9 cellular contexts compared by ENCODE assay signal in the genomic region with DNA sequence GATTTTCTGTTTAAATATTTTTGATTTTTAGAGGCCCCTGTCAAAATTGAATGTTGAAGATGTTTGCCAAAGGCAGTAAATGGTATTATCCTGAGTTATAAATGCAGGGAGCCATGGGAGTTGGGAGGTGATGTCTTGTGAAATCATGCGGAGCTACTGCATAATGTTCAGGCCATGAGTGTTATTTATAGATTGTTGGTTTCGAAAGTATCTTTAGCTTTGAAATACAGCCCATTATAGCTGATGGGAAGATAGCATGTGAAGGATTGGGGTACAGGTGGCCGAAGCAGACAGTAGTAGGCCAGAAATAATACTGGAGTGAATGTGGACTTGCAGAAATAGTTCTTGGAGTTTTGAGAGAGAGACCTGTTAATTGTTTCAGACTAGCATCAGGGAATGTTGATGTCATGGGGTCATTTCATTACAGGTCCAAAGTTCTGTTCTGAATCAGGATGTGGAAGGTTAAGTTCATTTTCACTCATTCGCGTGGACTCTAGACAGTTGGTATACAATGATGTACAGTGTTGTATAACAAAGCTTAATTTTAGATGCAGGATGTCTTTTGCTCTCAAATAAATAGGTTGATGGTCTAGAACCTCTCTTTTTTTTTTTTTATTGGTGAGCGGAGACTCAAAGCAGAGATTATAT. TPM values are rescaled to one million over a fixed set of nuclear protein-coding genes. Genes with fewer than 3 reads are reported as not detected.
DNase-seq lines count a peak whose midpoint lies in the region; ATAC-seq and TF ChIP-seq lines count a peak whose summit lies in the region.
"Had no signal": no experiment of that assay in that cellular context is flagged by ENCODE, and none has a peak within 500 bp of the region (broad histone marks: within the 10 kb centered on the region; RNA-seq: fewer than 3 reads in every experiment).

No MANE protein-coding gene starts in this region.

- H3K4me1 ChIP-seq in mammary epithelial cell (ENCODE audit: insufficient read depth, low read length) (peaks cover 30% of the 10 kb centered on the region), mucosa of stomach (ENCODE audit: control insufficient read depth, insufficient read depth, low read length) (peaks cover 36% of the 10 kb centered on the region), vagina (peaks cover 52% of the 10 kb centered on the region), neuronal stem cell (ENCODE audit: control insufficient read depth in 2 of 2, insufficient read depth in 1 of 2, low read depth in 1 of 2, low read length in 2 of 2) (peaks cover 8 to 18% of the 10 kb centered on the region in 2 donors)

- 73% methylated on average over 6 of the region's 6 CpGs for WGBS in mammary epithelial cell (ENCODE audit: low coverage, missing lambda C conversion rate)
- no CpG with 5 or more reads among the region's 6 CpGs for WGBS in neuronal stem cell (ENCODE audit: extremely low coverage in 2 of 2, insufficient read length in 2 of 2, insufficient replicate concordance in 1 of 2), 2 donors

- no peak overlapping the region for H4K8ac ChIP-seq in neuronal stem cell (ENCODE audit: low read depth, low read length)

- no peaks in the 10 kb centered on the region for H3K9me3 Mint-ChIP-seq in stimulated activated naive CD8-positive, alpha-beta T cell treated with anti-CD3 and anti-CD28 coated beads, Interleukin-15, Interleukin-2, amounts not matched to agents 100 ng/mL and 50 ng/mL, for 24 hours

- peak overlapping the region; percentile 94 for H3K27ac Mint-ChIP-seq in stimulated activated naive CD8-positive, alpha-beta T cell treated with anti-CD3 and anti-CD28 coated beads, Interleukin-15, Interleukin-2, amounts not matched to agents 100 ng/mL and 50 ng/mL, for 24 hours

- H3K36me3 Mint-ChIP-seq in stimulated activated naive CD8-positive, alpha-beta T cell treated with anti-CD3 and anti-CD28 coated beads, Interleukin-15, Interleukin-2, amounts not matched to agents 100 ng/mL and 50 ng/mL, for 24 hours (ENCODE audit: low read depth) = peaks cover 61% of the 10 kb centered on the region

- ATAC-seq in stimulated activated naive CD8-positive, alpha-beta T cell treated with anti-CD3 and anti-CD28 coated beads, Interleukin-15, Interleukin-2, amounts not matched to agents 100 U/mL and 50 U/mL, for 24 hours = no peak
- ATAC-seq in GM18909 (IDR thresholded peaks at IDR 0.05; ENCODE audit: poor library complexity, unreplicated experiment) = no peak

- dilution Hi-C loops in mammary epithelial cell (cut with HindIII; ENCODE audit: low sequenced_read_pairs) = no loop called here

- no peak overlapping the region for H2AFZ ChIP-seq in mammary epithelial cell (ENCODE audit: low read depth, low read length)
- H2AFZ ChIP-seq in neuronal stem cell (ENCODE audit: low read length) = no peak overlapping the region

- H3K4me2 ChIP-seq in mammary epithelial cell (ENCODE audit: insufficient read depth, low read depth, low read length) (peak overlapping the region; percentile 69), neuronal stem cell (ENCODE audit: insufficient read depth, low read length, poor library complexity, severe bottlenecking) (no peak overlapping the region)

- H2AK5ac ChIP-seq in neuronal stem cell (ENCODE audit: low read depth, low read length) = no peak overlapping the region

- no peaks in the 10 kb centered on the region for H4K20me1 ChIP-seq in mammary epithelial cell (ENCODE audit: insufficient read depth, low read length)

- intact Hi-C loops in mammary epithelial cell (cut with micrococcal nuclease) = no loop called here
- intact Hi-C loops in vagina (cut with DNase I) = no loop called here

- H3K27me3 Mint-ChIP-seq in stimulated activated naive CD8-positive, alpha-beta T cell treated with anti-CD3 and anti-CD28 coated beads, Interleukin-15, Interleukin-2, amounts not matched to agents 100 ng/mL and 50 ng/mL, for 24 hours = no peaks in the 10 kb centered on the region

- no peak overlapping the region for H2BK15ac ChIP-seq in neuronal stem cell (ENCODE audit: low read length)

- H3K23ac ChIP-seq in neuronal stem cell (ENCODE audit: low read depth, low read length, poor library complexity) = no peak overlapping the region

- H3K79me2 ChIP-seq in mammary epithelial cell (ENCODE audit: insufficient read depth, low read length) = peaks cover 82% of the 10 kb centered on the region

- H3K4me3 Mint-ChIP-seq in stimulated activated naive CD8-positive, alpha-beta T cell treated with anti-CD3 and anti-CD28 coated beads, Interleukin-15, Interleukin-2, amounts not matched to agents 100 ng/mL and 50 ng/mL, for 24 hours = peak overlapping the region; percentile 63

- no peak overlapping the region for H2BK12ac ChIP-seq in neuronal stem cell (ENCODE audit: low read length)

- no peak overlapping the region for H3K18ac ChIP-seq in neuronal stem cell (ENCODE audit: low read length)

- no peak overlapping the region for H2BK5ac ChIP-seq in neuronal stem cell (ENCODE audit: low read length)

- H3K36me3 ChIP-seq in mammary epithelial cell (ENCODE audit: insufficient read depth, low read length) (peaks cover 13% of the 10 kb centered on the region), mucosa of stomach (ENCODE audit: control insufficient read depth, insufficient read depth, low read length) (peaks cover 12% of the 10 kb centered on the region), vagina (peaks cover 0 to 40% of the 10 kb centered on the region in 2 donors), neuronal stem cell (replicated peaks in 1 of 2; ENCODE audit: control insufficient read depth in 2 of 2, insufficient read depth in 2 of 2, low read length in 2 of 2) (peaks cover 10 to 57% of the 10 kb centered on the region in 2 donors)

- no TSS peak for BruUV-seq in mammary epithelial cell (replicated peaks; lab: Mats Ljungman, UMichigan)

- H3K27me3 ChIP-seq in mammary epithelial cell (ENCODE audit: insufficient read depth, low read length) (no peaks in the 10 kb centered on the region), mucosa of stomach (ENCODE audit: control insufficient read depth, insufficient read depth, low read length) (no peaks in the 10 kb centered on the region), vagina (no peaks in the 10 kb centered on the region), neuronal stem cell (ENCODE audit: control insufficient read depth in 3 of 3, insufficient read depth in 3 of 3, low read depth in 1 of 3, low read length in 3 of 3) (no peaks in the 10 kb centered on the region)

- peaks cover 77% of the 10 kb centered on the region for H3K4me1 Mint-ChIP-seq in stimulated activated naive CD8-positive, alpha-beta T cell treated with anti-CD3 and anti-CD28 coated beads, Interleukin-15, Interleukin-2, amounts not matched to agents 100 ng/mL and 50 ng/mL, for 24 hours (ENCODE audit: low read depth)

- no peak overlapping the region for H2BK120ac ChIP-seq in neuronal stem cell (ENCODE audit: low read depth, low read length)

- H3K4ac ChIP-seq in neuronal stem cell (ENCODE audit: low read length) = no peak overlapping the region

- H3K4me3 ChIP-seq in mammary epithelial cell (replicated peaks in 1 of 3; ENCODE audit: insufficient read depth in 1 of 3, low read depth in 2 of 3, low read length in 3 of 3) = peak overlapping the region in 2 of 3 experiments; percentile 7 to 18
- H3K4me3 ChIP-seq in mucosa of stomach (ENCODE audit: low read length) = no peak overlapping the region
- no peak overlapping the region for H3K4me3 ChIP-seq in vagina
- no peak overlapping the region for H3K4me3 ChIP-seq in neuronal stem cell (ENCODE audit: low read length in 2 of 2)

- no peak for TF ChIP-seq CTCF in mammary epithelial cell (conservative IDR thresholded peaks at IDR 0.05 in 1 of 2, IDR thresholded peaks at IDR 0.05 in 1 of 2; ENCODE audit: extremely low read depth in 1 of 2, insufficient read depth in 1 of 2, low read depth in 1 of 2, low read length in 2 of 2)
- no peak for TF ChIP-seq CTCF in vagina (IDR thresholded peaks at IDR 0.05)

- no peaks in the 10 kb centered on the region for H3K9me3 ChIP-seq in mammary epithelial cell (replicated peaks; ENCODE audit: insufficient read depth, low read length)
- H3K9me3 ChIP-seq in mucosa of stomach (ENCODE audit: control insufficient read depth, low read length) = no peaks in the 10 kb centered on the region
- H3K9me3 ChIP-seq in vagina = no peaks in the 10 kb centered on the region
- no peaks in the 10 kb centered on the region for H3K9me3 ChIP-seq in neuronal stem cell (replicated peaks in 1 of 2; ENCODE audit: control insufficient read depth in 2 of 2, insufficient read depth in 1 of 2, low read depth in 1 of 2, low read length in 2 of 2)
- H3K9me3 ChIP-seq: Caco-2 had no signal

- CTCF ChIA-PET in mammary epithelial cell (lab: Charles Lee; ENCODE audit: low non-redundant PET) = interaction anchor here (0.5 to 0.9 kb wide), 3 partner anchors 13 to 89 kb away, joined by 4 to 19 read pairs (median 4); no protein-coding TSS in a partner anchor

- no peak for TF ChIP-seq POLR2A in vagina (IDR thresholded peaks at IDR 0.05)

- DNase-seq in stimulated activated naive CD8-positive, alpha-beta T cell treated with anti-CD3 and anti-CD28 coated beads, Interleukin-15, Interleukin-2, amounts not matched to agents 100 U/mL and 50 U/mL, for 24 hours = no peak
- DNase-seq in mammary epithelial cell (no peak), vagina (ENCODE audit: extremely low spot score in 2 of 2) (no peak), NCI-H2081 (lab: John Stamatoyannopoulos, UW) (no peak), neuronal stem cell (ENCODE audit: low spot score) (no peak)
- DNase-seq: Caco-2 had no signal

- H4K91ac ChIP-seq in neuronal stem cell (ENCODE audit: low read depth, low read length, poor library complexity) = no peak overlapping the region

- H3K27ac ChIP-seq in mammary epithelial cell (ENCODE audit: insufficient read depth, low read depth, low read length) (peak overlapping the region; percentile 82), vagina (peak overlapping the region; percentile 49), neuronal stem cell (replicated peaks; ENCODE audit: low read length) (no peak overlapping the region)

- H3K9ac ChIP-seq in mammary epithelial cell (ENCODE audit: insufficient read depth, low read length) = peak overlapping the region; percentile 68
- peak overlapping the region; percentile 18 for H3K9ac ChIP-seq in mucosa of stomach (ENCODE audit: low read length)
- H3K9ac ChIP-seq in neuronal stem cell (ENCODE audit: low read depth, low read length, poor library complexity) = no peak overlapping the region

- H3K79me1 ChIP-seq in neuronal stem cell (ENCODE audit: low read depth, low read length) = peaks cover 8% of the 10 kb centered on the region

- H3K14ac ChIP-seq in neuronal stem cell (ENCODE audit: low read length) = no peak overlapping the region

- in situ Hi-C loops in mammary epithelial cell (cut with MboI; ENCODE audit: low sequenced_read_pairs in 2 of 2) = no loop called here

RNA-seq across cellular contexts. Expression of gene ATP6V1G1, which starts 3.8 kb away (rescaled TPM):
- total RNA-seq in mammary epithelial cell (100 to 1,000 TPM in 1 of 2 donors, 10 to 100 TPM in 1; 99.6 to 130 TPM), vagina (161 TPM)
- 102 TPM for polyA plus RNA-seq in mammary epithelial cell
- polyA minus RNA-seq in mammary epithelial cell = 84.9 TPM
- polyA plus RNA-seq in neuronal stem cell (2013, experiment 1 of 2) = 221 TPM
- polyA plus RNA-seq in neuronal stem cell (2013, experiment 2 of 2) = 221 TPM

RNA-seq across cellular contexts. Expression of gene TMEM268, which starts 19.8 kb away (rescaled TPM):
- 10 to 100 TPM in 1 of 2 donors, 1 to 10 TPM in 1; 9.3 to 13.2 TPM for total RNA-seq in mammary epithelial cell
- polyA plus RNA-seq in mammary epithelial cell = 5.6 TPM
- polyA minus RNA-seq in mammary epithelial cell = 4.6 TPM
- total RNA-seq in vagina = 11.5 TPM
- 0.49 TPM for polyA plus RNA-seq in neuronal stem cell (2013, experiment 1 of 2)
- 0.47 TPM for polyA plus RNA-seq in neuronal stem cell (2013, experiment 2 of 2)

Comparison
In these comparisons a context has a peak if more than half of its experiments do, and no peak if none do; other contexts are left out.
1. H3K4me3 ChIP-seq: peak in mammary epithelial cell (2 of 3); none in mucosa of stomach (single experiment), vagina (0 of 2) and neuronal stem cell (0 of 2).